8 cellular contexts compared by ENCODE assay signal in the genomic region with DNA sequence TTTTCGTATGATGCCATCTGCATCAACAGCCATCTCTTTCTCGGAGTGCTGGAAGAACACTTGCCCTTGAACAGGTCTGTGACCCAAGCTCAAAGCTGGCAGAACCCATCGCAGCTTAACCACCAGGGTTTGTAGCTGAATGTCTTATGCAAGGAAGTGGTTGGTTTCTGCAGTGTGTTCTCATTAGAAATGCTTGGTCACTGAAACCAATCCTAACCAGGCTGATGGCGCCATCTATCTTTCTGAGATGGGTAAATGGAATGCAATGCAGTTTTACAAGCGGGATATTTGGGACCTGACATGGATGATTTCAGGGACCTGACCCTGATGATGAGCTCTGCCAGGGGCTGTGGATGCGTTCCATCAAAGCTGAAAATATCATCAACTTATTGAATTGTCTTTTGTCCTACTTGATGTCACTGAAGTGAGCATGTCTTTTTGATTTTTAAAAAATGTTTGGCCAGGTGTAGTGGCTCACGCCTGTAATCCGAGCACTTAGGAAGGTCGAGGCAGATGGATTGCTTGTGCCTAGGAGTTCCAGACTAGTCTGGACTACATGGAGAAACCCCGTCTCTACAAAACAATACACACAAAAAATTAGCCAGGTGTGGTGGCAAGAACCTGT. TPM values are rescaled to one million over a fixed set of nuclear protein-coding genes. Genes with fewer than 3 reads are reported as not detected.
DNase-seq lines count a peak whose midpoint lies in the region; ATAC-seq, FAIRE-seq and TF ChIP-seq lines count a peak whose summit lies in the region.

No MANE protein-coding gene starts in this region.

- no peaks in the 10 kb centered on the region for H3K79me2 ChIP-seq in HCT116 (ENCODE audit: insufficient read depth, low read length)

- DNase-seq in Right ventricle myocardium superior (no peak), Right ventricle myocardium inferior (ENCODE audit: missing footprints) (no peak), HCT116 (ENCODE audit: low read depth, low spot score) (peak; percentile 24), NCI-H345 treated with DMSO at 0.1 percent for 48 hours (lab: John Stamatoyannopoulos, UW; ENCODE audit: unreplicated experiment) (peak; percentile 1), astrocyte of the hippocampus (ENCODE audit: low read depth, low spot score) (peak; percentile 68), urothelium cell line (ENCODE audit: low spot score) (peak; percentile 47)
- no peak for DNase-seq in activated CD8-positive, alpha-beta memory T cell treated with anti-CD3 and anti-CD28 coated beads, Interleukin-2, amount 50 U/mL, for 4 hours

- RAD21 ChIA-PET in HCT116 (lab: Charles Lee; ENCODE audit: low non-redundant PET in 1 of 2, low total read pairs in 2 of 2, uncharacterized antibody in 2 of 2, unreplicated experiment in 2 of 2): interaction anchor here (1.2 kb wide), 2 partner anchors 112 to 194 kb away, joined by 5 to 7 read pairs; no protein-coding TSS in a partner anchor

- H3K27me3 ChIP-seq in HCT116 (ENCODE audit: insufficient read depth, low read length): no peaks in the 10 kb centered on the region

- no peak overlapping the region for H3K27ac ChIP-seq in HCT116 (ENCODE audit: low read depth, low read length)

- H3K4me1 ChIP-seq in HCT116 (ENCODE audit: control insufficient read depth in 1 of 2, insufficient read depth in 2 of 2, low read length in 2 of 2): no peaks in the 10 kb centered on the region

- no peak overlapping the region for H2AFZ ChIP-seq in HCT116 (ENCODE audit: low read depth, low read length, poor library complexity, severe bottlenecking)

- no peaks in the 10 kb centered on the region for H3K9me2 ChIP-seq in HCT116 (ENCODE audit: insufficient read depth)

- H3K36me3 ChIP-seq in HCT116 (ENCODE audit: control insufficient read depth in 1 of 2, insufficient read depth in 2 of 2, low read length in 2 of 2): no peaks in the 10 kb centered on the region

- FAIRE-seq in islet of Langerhans (lab: Jason Lieb, UNC) (peak; percentile 38), urothelium cell line (lab: Jason Lieb, UNC) (no peak)

- H3K4me3 ChIP-seq in HCT116 (replicated peaks in 1 of 2; ENCODE audit: low read depth in 1 of 2, low read length in 2 of 2): no peak overlapping the region

- TF ChIP-seq RAD21 in HCT116 (IDR thresholded peaks at IDR 0.05; ENCODE audit: low read depth): peak; percentile 67

- no peak overlapping the region for H3K4me2 ChIP-seq in HCT116 (ENCODE audit: low read length)

- H3K9ac ChIP-seq in HCT116 (ENCODE audit: low read length): no peak overlapping the region

- TF ChIP-seq CTCF in HCT116 (IDR thresholded peaks at IDR 0.05 in 2 of 3, conservative IDR thresholded peaks at IDR 0.05 in 1 of 3; ENCODE audit: borderline replicate concordance in 1 of 3, insufficient read depth in 1 of 3, low read depth in 2 of 3, low read length in 2 of 3): peak; percentile 41 to 57 (median 53); a peak in 5 of 6 replicates

- ATAC-seq in Right ventricle myocardium superior (ENCODE audit: poor library complexity) (peak; percentile 62), Right ventricle myocardium inferior (no peak), HCT116 (peak; percentile 56)

- no peaks in the 10 kb centered on the region for H4K20me1 ChIP-seq in HCT116 (ENCODE audit: insufficient read depth)

- TF ChIP-seq POLR2A in HCT116 (IDR thresholded peaks at IDR 0.05; ENCODE audit: borderline replicate concordance, extremely low read depth, insufficient read depth, insufficient read length): no peak

- CTCF ChIA-PET in HCT116 (lab: Charles Lee): interaction anchor here (0.9 to 3.4 kb wide), 12 partner anchors 11 to 663 kb away, joined by 3 to 36 read pairs (median 4); no protein-coding TSS in a partner anchor

- POLR2A ChIA-PET in HCT116 (lab: Charles Lee): no interaction called here

- H3K9me3 ChIP-seq in HCT116 (ENCODE audit: control insufficient read depth in 1 of 2, insufficient read depth in 1 of 2, low read depth in 1 of 2, low read length in 2 of 2): peaks cover 0 to under 1% of the 10 kb centered on the region in 2 experiments; a peak in 1 of 4 replicates

- no TSS peak for BruUV-seq in HCT116 (replicated peaks; lab: Mats Ljungman, UMichigan)

- intact Hi-C loops in Right ventricle myocardium superior (cut with DNase I): loop anchor here (5.0 to 10.0 kb wide), 2 partner anchors 113 to 390 kb away; no protein-coding TSS in a partner anchor
- intact Hi-C loops in Right ventricle myocardium inferior (cut with DNase I): loop anchor here (5.0 to 10.0 kb wide), 3 partner anchors 393 to 660 kb away; no protein-coding TSS in a partner anchor
- intact Hi-C loops in HCT116 (cut with micrococcal nuclease): loop anchor here (5.0 kb wide), 3 partner anchors 93 to 618 kb away; no protein-coding TSS in a partner anchor

TF ChIP-seq in HCT116, 20 proteins besides CTCF, POLR2A, EP300 and RAD21:
- TF ChIP-seq EGR1 (IDR thresholded peaks at IDR 0.05; ENCODE audit: low read depth) (no peak), JUND (IDR thresholded peaks at IDR 0.05) (no peak), EZH2 (IDR thresholded peaks at IDR 0.05) (no peak), TCF7L2 (IDR thresholded peaks at IDR 0.05; ENCODE audit: borderline replicate concordance, extremely low read depth, insufficient read depth, insufficient read length) (no peak), CEBPB (IDR thresholded peaks at IDR 0.05; ENCODE audit: low read depth) (no peak), CBX3 (IDR thresholded peaks at IDR 0.05; ENCODE audit: low read depth) (no peak), YY1 (IDR thresholded peaks at IDR 0.05; ENCODE audit: extremely low read depth, insufficient replicate concordance, low read depth, low read length) (no peak), SRF (IDR thresholded peaks at IDR 0.05; ENCODE audit: low read depth) (no peak), ZNF274 (IDR thresholded peaks at IDR 0.05; ENCODE audit: low read depth, low read length) (no peak), ELF1 (IDR thresholded peaks at IDR 0.05; ENCODE audit: borderline replicate concordance, low read depth) (no peak)
- TF ChIP-seq, protein P1, sequence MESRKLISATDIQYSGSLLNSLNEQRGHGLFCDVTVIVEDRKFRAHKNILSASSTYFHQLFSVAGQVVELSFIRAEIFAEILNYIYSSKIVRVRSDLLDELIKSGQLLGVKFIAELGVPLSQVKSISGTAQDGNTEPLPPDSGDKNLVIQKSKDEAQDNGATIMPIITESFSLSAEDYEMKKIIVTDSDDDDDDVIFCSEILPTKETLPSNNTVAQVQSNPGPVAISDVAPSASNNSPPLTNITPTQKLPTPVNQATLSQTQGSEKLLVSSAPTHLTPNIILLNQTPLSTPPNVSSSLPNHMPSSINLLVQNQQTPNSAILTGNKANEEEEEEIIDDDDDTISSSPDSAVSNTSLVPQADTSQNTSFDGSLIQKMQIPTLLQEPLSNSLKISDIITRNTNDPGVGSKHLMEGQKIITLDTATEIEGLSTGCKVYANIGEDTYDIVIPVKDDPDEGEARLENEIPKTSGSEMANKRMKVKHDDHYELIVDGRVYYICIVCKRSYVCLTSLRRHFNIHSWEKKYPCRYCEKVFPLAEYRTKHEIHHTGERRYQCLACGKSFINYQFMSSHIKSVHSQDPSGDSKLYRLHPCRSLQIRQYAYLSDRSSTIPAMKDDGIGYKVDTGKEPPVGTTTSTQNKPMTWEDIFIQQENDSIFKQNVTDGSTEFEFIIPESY (IDR thresholded peaks at IDR 0.05; ENCODE audit: extremely low read depth, insufficient replicate concordance, low read length): no peak
TF ChIP-seq in HCT116: peak in this region for 0.

RNA-seq across cellular contexts. Expression of a gene that starts 28.7 kb away (rescaled TPM):
- total RNA-seq in Right ventricle myocardium superior: not detected
- total RNA-seq in Right ventricle myocardium inferior: not detected
- not detected for total RNA-seq in HCT116 (2021; ENCODE audit: unreplicated experiment)
- polyA plus RNA-seq in HCT116 (2012): 0.04 TPM in 1 of 2 replicates, not detected in the other

RNA-seq across cellular contexts. Expression of a gene that starts 45.0 kb away (rescaled TPM):
- total RNA-seq in Right ventricle myocardium superior (not detected), Right ventricle myocardium inferior (not detected), HCT116 (2021; ENCODE audit: unreplicated experiment) (0.17 TPM)
- not detected in 2 replicates for polyA plus RNA-seq in HCT116 (2012)

Comparison
In these comparisons a context has a peak if more than half of its experiments do, and no peak if none do; other contexts are left out.
1. DNase-seq: peak in HCT116 (single experiment), NCI-H345 treated with DMSO at 0.1 percent for 48 hours (single experiment), astrocyte of the hippocampus (single experiment) and urothelium cell line (single experiment); none in Right ventricle myocardium superior (single experiment), Right ventricle myocardium inferior (single experiment) and activated CD8-positive, alpha-beta memory T cell treated with anti-CD3 and anti-CD28 coated beads, Interleukin-2, amount 50 U/mL, for 4 hours (single experiment).